Comparison of ENCODE assay signal across 2 cellular contexts in genomic region chr3:165075695-165076094, GRCh38.
TF ChIP-seq lines count a peak whose summit lies in the region.

No MANE protein-coding gene starts in this region.

TF ChIP-seq in liver, 16 proteins besides CTCF, POLR2A, EP300 and RAD21:
- TF ChIP-seq FOXA2 (IDR thresholded peaks at IDR 0.05): no peak
- TF ChIP-seq FOXA1 (IDR thresholded peaks at IDR 0.05): no peak
- TF ChIP-seq JUND (IDR thresholded peaks at IDR 0.05): no peak
- TF ChIP-seq YY1 (IDR thresholded peaks at IDR 0.05): no peak
- no peak for TF ChIP-seq REST (IDR thresholded peaks at IDR 0.05)
- no peak for TF ChIP-seq ATF3 (IDR thresholded peaks at IDR 0.05)
- TF ChIP-seq SP1 (IDR thresholded peaks at IDR 0.05): no peak
- no peak for TF ChIP-seq EGR1 (IDR thresholded peaks at IDR 0.05; ENCODE audit: low read depth in 2 of 2)
- TF ChIP-seq HNF4G (IDR thresholded peaks at IDR 0.05): no peak
- no peak for TF ChIP-seq MAX (IDR thresholded peaks at IDR 0.05)

TF ChIP-seq in HepG2, 621 proteins besides CTCF, POLR2A, EP300 and RAD21:
- TF ChIP-seq ZNF773 (CRISPR knock-in tag; IDR thresholded peaks at IDR 0.05; ENCODE audit: borderline replicate concordance) (no peak), MED8 (CRISPR knock-in tag; IDR thresholded peaks at IDR 0.05; ENCODE audit: insufficient replicate concordance) (no peak), ELF4 (CRISPR knock-in tag; IDR thresholded peaks at IDR 0.05; ENCODE audit: borderline replicate concordance) (no peak), ATF7 (IDR thresholded peaks at IDR 0.05) (no peak), ATF7 (CRISPR knock-in tag; IDR thresholded peaks at IDR 0.05) (no peak), MNT (IDR thresholded peaks at IDR 0.05) (no peak), ZNF34 (CRISPR knock-in tag; IDR thresholded peaks at IDR 0.05; ENCODE audit: borderline replicate concordance) (no peak), IRX3 (CRISPR knock-in tag; IDR thresholded peaks at IDR 0.05; ENCODE audit: borderline replicate concordance, low read depth) (no peak), NFE2L1 (CRISPR knock-in tag; IDR thresholded peaks at IDR 0.05; ENCODE audit: borderline replicate concordance) (no peak), ZNF530 (CRISPR knock-in tag; IDR thresholded peaks at IDR 0.05; ENCODE audit: low read depth) (no peak), ZNF724P (CRISPR knock-in tag; IDR thresholded peaks at IDR 0.05; ENCODE audit: borderline replicate concordance) (no peak), ZNF3 (CRISPR knock-in tag; IDR thresholded peaks at IDR 0.05) (no peak), HOXA3 (CRISPR knock-in tag; IDR thresholded peaks at IDR 0.05) (no peak), ZNF770 (CRISPR knock-in tag; IDR thresholded peaks at IDR 0.05) (no peak), HMGA1 (CRISPR knock-in tag; conservative IDR thresholded peaks at IDR 0.05) (no peak)
